Comparison of ENCODE assay signal across 9 cellular contexts in genomic region chr5:177427211-177427822, GRCh38. TPM values are rescaled to one million over a fixed set of nuclear protein-coding genes. Genes with fewer than 3 reads are reported as not detected.
DNase-seq lines count a peak whose midpoint lies in the region; ATAC-seq and TF ChIP-seq lines count a peak whose summit lies in the region.
"Had no signal": no experiment of that assay in that cellular context is flagged by ENCODE, and none has a peak within 500 bp of the region (broad histone marks: within the 10 kb centered on the region; RNA-seq: fewer than 3 reads in every experiment).

No MANE protein-coding gene starts in this region.

- peaks cover 0 to 8% of the 10 kb centered on the region in 2 donors for H3K4me1 ChIP-seq in uterus

- H3K4me3 ChIP-seq in BJ (ENCODE audit: low read depth, low read length) (peak overlapping the region; percentile 70), HFF-Myc (replicated peaks; ENCODE audit: low read depth, low read length) (peak overlapping the region; percentile 80), astrocyte of the spinal cord (ENCODE audit: low read depth, low read length) (peak overlapping the region; percentile 73), lower leg skin (ENCODE audit: low read depth, poor library complexity, severe bottlenecking) (peak overlapping the region; percentile 76), uterus (peak overlapping the region; percentile 63 to 87)

- POLR2A ChIA-PET in BJ (lab: Charles Lee), result interaction anchor here (0.5 to 1.5 kb wide), 2 partner anchors 20 to 70 kb away, joined by 3 read pairs; partner anchors contain the start of gene PDLIM7

- DNase-seq in BJ (ENCODE audit: low read depth) (no peak), HFF-Myc (ENCODE audit: extremely low read depth, low read depth) (no peak), astrocyte of the spinal cord (ENCODE audit: low read depth, low spot score) (no peak), lower leg skin (ENCODE audit: low spot score in 2 of 2) (peak in 1 of 2 donors; percentile 21), uterus (no peak), MV-4-11 (lab: John Stamatoyannopoulos, UW) (no peak)

- no peaks in the 10 kb centered on the region for H3K9me3 ChIP-seq in uterus

- in situ Hi-C loops in astrocyte of the spinal cord (cut with HindIII; ENCODE audit: low sequenced_read_pairs), result no loop called here

- H3K27me3 ChIP-seq in BJ (ENCODE audit: control insufficient read depth, insufficient read depth, low read length), result no peaks in the 10 kb centered on the region
- no peaks in the 10 kb centered on the region for H3K27me3 ChIP-seq in uterus

- H3K27ac ChIP-seq in uterus, result peak overlapping the region; percentile 81 to 92

- CTCF ChIA-PET in BJ (lab: Yijun Ruan, JAX), result interaction anchor here (0.6 to 6.2 kb wide), 10 partner anchors 21 to 117 kb away, joined by 3 to 48 read pairs (median 4); partner anchors contain the start of gene PDLIM7

- ATAC-seq in GM19455 (IDR thresholded peaks at IDR 0.05; ENCODE audit: unreplicated experiment) (no peak), GM18517 (IDR thresholded peaks at IDR 0.05; ENCODE audit: unreplicated experiment) (no peak)

- intact Hi-C loops in lower leg skin (cut with DNase I; ENCODE audit: low total_unique reads) (no loop called here), uterus (cut with DNase I; ENCODE audit: low total_unique reads) (no loop called here)

- TF ChIP-seq POLR2A in lower leg skin (IDR thresholded peaks at IDR 0.05) (no peak), uterus (IDR thresholded peaks at IDR 0.05) (no peak)

- 10 to 12% methylated on average over 8 to 11 of the region's 11 CpGs for WGBS in lower leg skin, 2 donors

- TF ChIP-seq CTCF in BJ (IDR thresholded peaks at IDR 0.05; ENCODE audit: insufficient read depth, low read depth, low read length) (no peak), HFF-Myc (IDR thresholded peaks at IDR 0.05; ENCODE audit: low read depth, low read length, missing control alignments) (no peak), astrocyte of the spinal cord (IDR thresholded peaks at IDR 0.05; ENCODE audit: low read depth, low read length) (no peak), lower leg skin (IDR thresholded peaks at IDR 0.05) (no peak), uterus (IDR thresholded peaks at IDR 0.05) (no peak)

- peaks cover 10% of the 10 kb centered on the region for H3K36me3 ChIP-seq in BJ (ENCODE audit: control insufficient read depth, insufficient read depth, low read length)
- H3K36me3 ChIP-seq in uterus, result no peaks in the 10 kb centered on the region

RNA-seq across cellular contexts. Expression of gene GRK6, which starts 0.8 kb away (rescaled TPM):
- polyA plus RNA-seq in BJ (2011; rRNA removed), result 24.0 and 37.7 TPM in 2 replicates
- polyA minus RNA-seq in BJ (2011; rRNA and poly(A)+ RNA removed), result 17.7 and 20.2 TPM in 2 replicates
- 10 to 100 TPM; 29.5 to 56.7 (median 38.1) TPM for total RNA-seq in lower leg skin
- 10 to 100 TPM; 16.4 to 29.8 (median 20.9) TPM for total RNA-seq in uterus

RNA-seq across cellular contexts. Expression of gene F12, which starts 18.0 kb away (rescaled TPM):
- 0.67 and 0.69 TPM in 2 replicates for polyA plus RNA-seq in BJ (2011; rRNA removed)
- not detected in 2 replicates for polyA minus RNA-seq in BJ (2011; rRNA and poly(A)+ RNA removed)
- 10 to 100 TPM in 2 of 4 donors, 1 to 10 TPM in 2; 1.9 to 14.5 (median 10.1) TPM for total RNA-seq in lower leg skin
- total RNA-seq in uterus, result 1 to 10 TPM in 1 of 4 donors, not detected in 3; 7.6 TPM

RNA-seq across cellular contexts. Expression of gene PRR7, which starts 19.3 kb away (rescaled TPM):
- 1.6 TPM in 2 replicates for polyA plus RNA-seq in BJ (2011; rRNA removed)
- polyA minus RNA-seq in BJ (2011; rRNA and poly(A)+ RNA removed), result 0.24 and 0.26 TPM in 2 replicates
- 10 to 100 TPM in 1 of 4 donors, 1 to 10 TPM in 3; 5.4 to 10.2 (median 8.0) TPM for total RNA-seq in lower leg skin
- 1 to 10 TPM in 2 of 4 donors, not detected in 2; 1.9 to 3.0 TPM for total RNA-seq in uterus

RNA-seq across cellular contexts. Expression of gene PFN3, which starts 26.9 kb away (rescaled TPM):
- not detected in 2 replicates for polyA plus RNA-seq in BJ (2011; rRNA removed)
- not detected in 2 replicates for polyA minus RNA-seq in BJ (2011; rRNA and poly(A)+ RNA removed)
- total RNA-seq in lower leg skin (not detected), uterus (not detected)
- total RNA-seq: LHCN-M2 had no signal

RNA-seq across cellular contexts. Expression of gene SLC34A1, which starts 43.1 kb away (rescaled TPM):
- polyA plus RNA-seq in BJ (2011; rRNA removed), result not detected in 2 replicates
- not detected in 2 replicates for polyA minus RNA-seq in BJ (2011; rRNA and poly(A)+ RNA removed)
- under 1 TPM in 2 of 4 donors, not detected in 2; 0.12 to 0.39 TPM for total RNA-seq in lower leg skin
- total RNA-seq in uterus, result not detected
- total RNA-seq: LHCN-M2 had no signal
